2 cellular contexts compared by ENCODE assay signal in the genomic region with DNA sequence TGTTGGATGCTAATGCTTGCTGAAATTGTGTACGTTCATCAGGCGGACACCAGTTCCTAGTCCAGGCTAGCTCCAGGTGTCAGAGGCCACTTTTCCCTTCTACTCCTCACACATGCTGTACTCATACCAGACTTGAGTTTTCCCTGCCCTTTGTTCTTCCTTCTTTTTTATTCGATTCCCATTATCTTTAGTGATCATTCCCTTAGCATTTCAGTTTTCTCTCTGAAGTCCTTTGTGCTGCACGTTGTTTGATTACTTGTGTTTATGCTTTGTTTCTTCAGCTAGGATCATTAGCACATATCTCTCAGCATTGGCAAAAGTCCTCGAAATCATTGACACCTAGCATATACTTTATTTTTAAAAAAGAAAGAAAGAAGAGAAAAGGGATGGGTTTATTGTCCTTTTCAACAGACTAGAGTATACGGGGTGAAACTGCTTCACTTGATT.
TF ChIP-seq lines count a peak whose summit lies in the region.

No MANE protein-coding gene starts in this region.

TF ChIP-seq in SK-N-SH, 30 proteins besides CTCF, POLR2A, EP300 and RAD21 (continued from another document):
- no peak for TF ChIP-seq JUND (IDR thresholded peaks at IDR 0.05)
- no peak for TF ChIP-seq MXI1 (IDR thresholded peaks at IDR 0.05; ENCODE audit: low read depth, low read length)
- no peak for TF ChIP-seq MAX (IDR thresholded peaks at IDR 0.05; ENCODE audit: low read depth)
- no peak for TF ChIP-seq POLR2AphosphoS5 (IDR thresholded peaks at IDR 0.05; ENCODE audit: low read depth, low read length)
- no peak for TF ChIP-seq RFX5 (IDR thresholded peaks at IDR 0.05; ENCODE audit: low read length)
- no peak for TF ChIP-seq TEAD4 (IDR thresholded peaks at IDR 0.05; ENCODE audit: borderline replicate concordance, insufficient read depth)
- TF ChIP-seq FOXJ3 (CRISPR knock-in tag; IDR thresholded peaks at IDR 0.05), result no peak
- no peak for TF ChIP-seq TAF1 (IDR thresholded peaks at IDR 0.05; ENCODE audit: borderline replicate concordance, low read depth, low read length)
- TF ChIP-seq SIN3A (IDR thresholded peaks at IDR 0.05; ENCODE audit: borderline replicate concordance, low read depth, low read length), result no peak
- TF ChIP-seq MEF2A (IDR thresholded peaks at IDR 0.05; ENCODE audit: borderline replicate concordance, low read depth), result no peak
- no peak for TF ChIP-seq FOXM1 (IDR thresholded peaks at IDR 0.05; ENCODE audit: low read depth)
- no peak for TF ChIP-seq FOSL2 (IDR thresholded peaks at IDR 0.05; ENCODE audit: borderline replicate concordance, low read depth)
- TF ChIP-seq USF2 (IDR thresholded peaks at IDR 0.05; ENCODE audit: borderline replicate concordance, low read depth, low read length), result no peak
- TF ChIP-seq PBX3 (IDR thresholded peaks at IDR 0.05), result no peak
- TF ChIP-seq YY1 (IDR thresholded peaks at IDR 0.05; ENCODE audit: low read depth), result no peak
- TF ChIP-seq, protein P1, sequence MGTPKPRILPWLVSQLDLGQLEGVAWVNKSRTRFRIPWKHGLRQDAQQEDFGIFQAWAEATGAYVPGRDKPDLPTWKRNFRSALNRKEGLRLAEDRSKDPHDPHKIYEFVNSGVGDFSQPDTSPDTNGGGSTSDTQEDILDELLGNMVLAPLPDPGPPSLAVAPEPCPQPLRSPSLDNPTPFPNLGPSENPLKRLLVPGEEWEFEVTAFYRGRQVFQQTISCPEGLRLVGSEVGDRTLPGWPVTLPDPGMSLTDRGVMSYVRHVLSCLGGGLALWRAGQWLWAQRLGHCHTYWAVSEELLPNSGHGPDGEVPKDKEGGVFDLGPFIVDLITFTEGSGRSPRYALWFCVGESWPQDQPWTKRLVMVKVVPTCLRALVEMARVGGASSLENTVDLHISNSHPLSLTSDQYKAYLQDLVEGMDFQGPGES (IDR thresholded peaks at IDR 0.05; ENCODE audit: low read depth, low read length), result no peak
- TF ChIP-seq, protein P2, sequence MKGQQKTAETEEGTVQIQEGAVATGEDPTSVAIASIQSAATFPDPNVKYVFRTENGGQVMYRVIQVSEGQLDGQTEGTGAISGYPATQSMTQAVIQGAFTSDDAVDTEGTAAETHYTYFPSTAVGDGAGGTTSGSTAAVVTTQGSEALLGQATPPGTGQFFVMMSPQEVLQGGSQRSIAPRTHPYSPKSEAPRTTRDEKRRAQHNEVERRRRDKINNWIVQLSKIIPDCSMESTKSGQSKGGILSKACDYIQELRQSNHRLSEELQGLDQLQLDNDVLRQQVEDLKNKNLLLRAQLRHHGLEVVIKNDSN (IDR thresholded peaks at IDR 0.05; ENCODE audit: borderline replicate concordance, low read depth), result no peak
- TF ChIP-seq ELF1 (IDR thresholded peaks at IDR 0.05), result no peak

TF ChIP-seq in SK-N-SH treated with all-trans-retinoic acid at 6 μM for 48 hours, 23 proteins besides CTCF, POLR2A, EP300 and RAD21 (continued from another document):
- TF ChIP-seq PATZ1 (CRISPR knock-in tag; IDR thresholded peaks at IDR 0.05; ENCODE audit: borderline replicate concordance), result no peak
- TF ChIP-seq, protein P3, sequence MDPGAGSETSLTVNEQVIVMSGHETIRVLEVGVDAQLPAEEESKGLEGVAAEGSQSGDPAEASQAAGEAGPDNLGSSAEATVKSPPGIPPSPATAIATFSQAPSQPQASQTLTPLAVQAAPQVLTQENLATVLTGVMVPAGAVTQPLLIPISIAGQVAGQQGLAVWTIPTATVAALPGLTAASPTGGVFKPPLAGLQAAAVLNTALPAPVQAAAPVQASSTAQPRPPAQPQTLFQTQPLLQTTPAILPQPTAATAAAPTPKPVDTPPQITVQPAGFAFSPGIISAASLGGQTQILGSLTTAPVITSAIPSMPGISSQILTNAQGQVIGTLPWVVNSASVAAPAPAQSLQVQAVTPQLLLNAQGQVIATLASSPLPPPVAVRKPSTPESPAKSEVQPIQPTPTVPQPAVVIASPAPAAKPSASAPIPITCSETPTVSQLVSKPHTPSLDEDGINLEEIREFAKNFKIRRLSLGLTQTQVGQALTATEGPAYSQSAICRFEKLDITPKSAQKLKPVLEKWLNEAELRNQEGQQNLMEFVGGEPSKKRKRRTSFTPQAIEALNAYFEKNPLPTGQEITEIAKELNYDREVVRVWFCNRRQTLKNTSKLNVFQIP (CRISPR knock-in tag; IDR thresholded peaks at IDR 0.05; ENCODE audit: borderline replicate concordance, low read depth), result no peak
- no peak for TF ChIP-seq CSRNP3 (CRISPR knock-in tag; IDR thresholded peaks at IDR 0.05)
- TF ChIP-seq TOX (CRISPR knock-in tag; IDR thresholded peaks at IDR 0.05; ENCODE audit: borderline replicate concordance), result no peak
